8 cellular contexts compared by ENCODE assay signal in genomic region chr14:54348001-54348611, GRCh38. TPM values are rescaled to one million over a fixed set of nuclear protein-coding genes. Genes with fewer than 3 reads are reported as not detected.
DNase-seq lines count a peak whose midpoint lies in the region; ATAC-seq, FAIRE-seq and TF ChIP-seq lines count a peak whose summit lies in the region.

No MANE protein-coding gene starts in this region.

- whole genome bisulfite sequencing in mammary epithelial cell (ENCODE audit: low coverage, missing lambda C conversion rate): 52% methylated on average over 5 of the region's 5 CpGs
- WGBS in HepG2 (ENCODE audit: low lambda C conversion rate): 26% methylated on average over 5 of the region's 5 CpGs

- H3K27me3 ChIP-seq in mammary epithelial cell (ENCODE audit: insufficient read depth, low read length) (no peaks in the 10 kb centered on the region), HepG2 (ENCODE audit: control insufficient read depth in 1 of 2, insufficient read depth in 2 of 2, low read length in 2 of 2) (no peaks in the 10 kb centered on the region)

- DNase-seq in DMS153 treated with DMSO at 0.1 percent for 48 hours (lab: John Stamatoyannopoulos, UW; ENCODE audit: unreplicated experiment) (peak; percentile 32), DMS153 (lab: John Stamatoyannopoulos, UW) (no peak), NCI-H69 (lab: John Stamatoyannopoulos, UW) (peak; percentile 81), mammary epithelial cell (peak; percentile 29), HepG2 (ENCODE audit: low spot score) (peak; percentile 75)

- dilution Hi-C loops in mammary epithelial cell (cut with HindIII; ENCODE audit: low sequenced_read_pairs): no loop called here

- H2AFZ ChIP-seq in mammary epithelial cell (ENCODE audit: low read depth, low read length) (no peak overlapping the region), HepG2 (ENCODE audit: low read length) (no peak overlapping the region)

- H3K4me3 ChIP-seq in mammary epithelial cell (replicated peaks in 1 of 3; ENCODE audit: insufficient read depth in 1 of 3, low read depth in 2 of 3, low read length in 3 of 3): no peak overlapping the region
- H3K4me3 ChIP-seq in HepG2 (replicated peaks in 1 of 3; ENCODE audit: insufficient read depth in 1 of 3, low read depth in 2 of 3, low read length in 3 of 3): no peak overlapping the region

- CTCF ChIA-PET in mammary epithelial cell (lab: Charles Lee; ENCODE audit: low non-redundant PET): interaction anchor here (0.5 to 1.2 kb wide), 8 partner anchors 8 to 1442 kb away, joined by 3 to 6 read pairs (median 4); partner anchors contain the start of gene BMP4
- CTCF ChIA-PET in HepG2 (lab: Yijun Ruan, JAX; ENCODE audit: low intra/inter-chr PET ratio, low total read pairs): interaction anchor here (0.6 to 1.7 kb wide), 10 partner anchors 18 to 1052 kb away, joined by 3 to 16 read pairs (median 4); no protein-coding TSS in a partner anchor

- in situ Hi-C loops in mammary epithelial cell (cut with MboI; ENCODE audit: low sequenced_read_pairs in 2 of 2): loop anchor here (25.0 kb wide), 4 partner anchors 336 to 911 kb away; no protein-coding TSS in a partner anchor
- in situ Hi-C loops in HepG2 (cut with HindIII; ENCODE audit: extremely low pct_ligation_motif_present, low pct_unique_long_range_greater_than_20kb): loop anchor here (10.0 kb wide), 4 partner anchors 393 to 1053 kb away; partner anchors contain the start of gene BMP4

- no peak for TF ChIP-seq POLR2A in HepG2 (IDR thresholded peaks at IDR 0.05; ENCODE audit: insufficient read depth in 1 of 2, low read depth in 2 of 2, low read length in 2 of 2)

- H3K9me3 ChIP-seq in mammary epithelial cell (replicated peaks; ENCODE audit: insufficient read depth, low read length): no peaks in the 10 kb centered on the region
- H3K9me3 ChIP-seq in HepG2 (ENCODE audit: low read length): no peaks in the 10 kb centered on the region

- TF ChIP-seq CTCF in mammary epithelial cell (conservative IDR thresholded peaks at IDR 0.05 in 1 of 2, IDR thresholded peaks at IDR 0.05 in 1 of 2; ENCODE audit: extremely low read depth in 1 of 2, insufficient read depth in 1 of 2, low read depth in 1 of 2, low read length in 2 of 2): peak; percentile 73 to 82
- peak; percentile 87 for TF ChIP-seq CTCF in HepG2 (CRISPR knock-in tag; IDR thresholded peaks at IDR 0.05)

- no peak overlapping the region for H3K9ac ChIP-seq in mammary epithelial cell (ENCODE audit: insufficient read depth, low read length)
- no peak overlapping the region for H3K9ac ChIP-seq in HepG2 (ENCODE audit: insufficient read depth, low read depth, low read length)

- TF ChIP-seq EP300 in HepG2 (IDR thresholded peaks at IDR 0.05; ENCODE audit: low read depth in 2 of 2, low read length in 2 of 2) (no peak), HepG2 (CRISPR knock-in tag; IDR thresholded peaks at IDR 0.05; ENCODE audit: borderline replicate concordance) (no peak)

- TF ChIP-seq RAD21 in HepG2 (CRISPR knock-in tag; IDR thresholded peaks at IDR 0.05): peak; percentile 87

- no peaks in the 10 kb centered on the region for H3K79me2 ChIP-seq in mammary epithelial cell (ENCODE audit: insufficient read depth, low read length)
- no peaks in the 10 kb centered on the region for H3K79me2 ChIP-seq in HepG2 (ENCODE audit: insufficient read depth, low read length)

- peak; percentile 87 for FAIRE-seq in HepG2 (lab: Jason Lieb, UNC)

- no peak overlapping the region for H3K4me2 ChIP-seq in mammary epithelial cell (ENCODE audit: insufficient read depth, low read depth, low read length)
- H3K4me2 ChIP-seq in HepG2 (ENCODE audit: low read depth, low read length): peak overlapping the region; percentile 34; the same call in 1 of the 2 replicates

- H3K36me3 ChIP-seq in mammary epithelial cell (ENCODE audit: insufficient read depth, low read length): no peaks in the 10 kb centered on the region
- no peaks in the 10 kb centered on the region for H3K36me3 ChIP-seq in HepG2 (replicated peaks in 1 of 2; ENCODE audit: control insufficient read depth in 1 of 2, insufficient read depth in 2 of 2, low read length in 2 of 2)

- POLR2A ChIA-PET in HepG2 (lab: Yijun Ruan, JAX): interaction anchor here (0.9 to 1.1 kb wide), 3 partner anchors 19 to 735 kb away, joined by 3 to 5 read pairs (median 5); no protein-coding TSS in a partner anchor

- H3K27ac ChIP-seq in mammary epithelial cell (ENCODE audit: insufficient read depth, low read depth, low read length): no peak overlapping the region
- H3K27ac ChIP-seq in HepG2 (ENCODE audit: extremely low read length, insufficient read depth, low read length): no peak overlapping the region

- BruUV-seq in mammary epithelial cell (replicated peaks; lab: Mats Ljungman, UMichigan): no TSS peak
- BruUV-seq in HepG2 (replicated peaks; lab: Mats Ljungman, UMichigan): no TSS peak

- ATAC-seq in HG03175 (IDR thresholded peaks at IDR 0.05; ENCODE audit: unreplicated experiment): peak; percentile 50
- peak; percentile 77 for ATAC-seq in HepG2
- no peak for ATAC-seq in GM21367 (IDR thresholded peaks at IDR 0.05; ENCODE audit: unreplicated experiment)
- ATAC-seq in HG03432 (IDR thresholded peaks at IDR 0.05; ENCODE audit: unreplicated experiment): no peak

- H4K20me1 ChIP-seq in mammary epithelial cell (ENCODE audit: insufficient read depth, low read length): no peaks in the 10 kb centered on the region
- no peaks in the 10 kb centered on the region for H4K20me1 ChIP-seq in HepG2 (ENCODE audit: insufficient read depth, low read length)

- intact Hi-C loops in mammary epithelial cell (cut with micrococcal nuclease): loop anchor here (1.0 to 5.0 kb wide), 3 partner anchors 809 to 1386 kb away; no protein-coding TSS in a partner anchor
- intact Hi-C loops in HepG2 (cut with micrococcal nuclease; ENCODE audit: unreplicated experiment): loop anchor here (1.0 to 5.0 kb wide), 6 partner anchors 72 to 1052 kb away; no protein-coding TSS in a partner anchor

- H3K4me1 ChIP-seq in mammary epithelial cell (ENCODE audit: insufficient read depth, low read length) (no peaks in the 10 kb centered on the region), HepG2 (ENCODE audit: insufficient read depth, low read length) (peaks cover 54% of the 10 kb centered on the region)

TF ChIP-seq in HepG2, 621 proteins besides CTCF, POLR2A, EP300 and RAD21 (continues in another document):
- TF ChIP-seq ZNF33A (CRISPR knock-in tag; IDR thresholded peaks at IDR 0.05; ENCODE audit: borderline replicate concordance) (no peak), ZNF335 (CRISPR knock-in tag; IDR thresholded peaks at IDR 0.05) (0 out of 2 replicates have a peak, but pooled peaks have one; percentile 31), ZNF547 (CRISPR knock-in tag; IDR thresholded peaks at IDR 0.05) (no peak), ELF3 (CRISPR knock-in tag; IDR thresholded peaks at IDR 0.05) (peak; percentile 65), ZNF260 (CRISPR knock-in tag; IDR thresholded peaks at IDR 0.05; ENCODE audit: borderline replicate concordance, low read depth) (no peak)
- TF ChIP-seq, protein P1, sequence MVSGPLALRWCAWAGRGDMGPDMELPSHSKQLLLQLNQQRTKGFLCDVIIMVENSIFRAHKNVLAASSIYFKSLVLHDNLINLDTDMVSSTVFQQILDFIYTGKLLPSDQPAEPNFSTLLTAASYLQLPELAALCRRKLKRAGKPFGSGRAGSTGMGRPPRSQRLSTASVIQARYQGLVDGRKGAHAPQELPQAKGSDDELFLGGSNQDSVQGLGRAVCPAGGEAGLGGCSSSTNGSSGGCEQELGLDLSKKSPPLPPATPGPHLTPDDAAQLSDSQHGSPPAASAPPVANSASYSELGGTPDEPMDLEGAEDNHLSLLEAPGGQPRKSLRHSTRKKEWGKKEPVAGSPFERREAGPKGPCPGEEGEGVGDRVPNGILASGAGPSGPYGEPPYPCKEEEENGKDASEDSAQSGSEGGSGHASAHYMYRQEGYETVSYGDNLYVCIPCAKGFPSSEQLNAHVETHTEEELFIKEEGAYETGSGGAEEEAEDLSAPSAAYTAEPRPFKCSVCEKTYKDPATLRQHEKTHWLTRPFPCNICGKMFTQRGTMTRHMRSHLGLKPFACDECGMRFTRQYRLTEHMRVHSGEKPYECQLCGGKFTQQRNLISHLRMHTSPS (CRISPR knock-in tag; IDR thresholded peaks at IDR 0.05; ENCODE audit: low read depth): no peak
- TF ChIP-seq, protein P2, sequence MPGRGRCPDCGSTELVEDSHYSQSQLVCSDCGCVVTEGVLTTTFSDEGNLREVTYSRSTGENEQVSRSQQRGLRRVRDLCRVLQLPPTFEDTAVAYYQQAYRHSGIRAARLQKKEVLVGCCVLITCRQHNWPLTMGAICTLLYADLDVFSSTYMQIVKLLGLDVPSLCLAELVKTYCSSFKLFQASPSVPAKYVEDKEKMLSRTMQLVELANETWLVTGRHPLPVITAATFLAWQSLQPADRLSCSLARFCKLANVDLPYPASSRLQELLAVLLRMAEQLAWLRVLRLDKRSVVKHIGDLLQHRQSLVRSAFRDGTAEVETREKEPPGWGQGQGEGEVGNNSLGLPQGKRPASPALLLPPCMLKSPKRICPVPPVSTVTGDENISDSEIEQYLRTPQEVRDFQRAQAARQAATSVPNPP (CRISPR knock-in tag; IDR thresholded peaks at IDR 0.05): no peak

RNA-seq across cellular contexts. Expression of gene CDKN3, which starts 48.7 kb away (rescaled TPM):
- total RNA-seq in mammary epithelial cell (10 to 100 TPM in 1 of 2 donors, under 1 TPM in 1; 0.50 to 38.1 TPM), HepG2 (2016; rRNA removed; fragmentation: Illumina TruSeq; extraction: Trizol) (88.9 and 111 TPM in 2 replicates)
- polyA plus RNA-seq in mammary epithelial cell (47.2 TPM), HepG2 (2011; rRNA removed) (35.6 and 63.0 TPM in 2 replicates)
- polyA minus RNA-seq in mammary epithelial cell: not detected
- 99.7 and 101 TPM in 2 replicates for total RNA-seq in HepG2 (2016; cell fraction: cytosol; rRNA removed; fragmentation: Illumina TruSeq; extraction: Trizol; ENCODE audit: low read depth)
- total RNA-seq in HepG2 (2016; cell fraction: insoluble cytoplasmic fraction; rRNA removed; fragmentation: Illumina TruSeq; extraction: Trizol): 85.6 and 114 TPM in 2 replicates
- total RNA-seq in HepG2 (2016; cell fraction: membrane; rRNA removed; fragmentation: Illumina TruSeq; extraction: Trizol): 103 and 105 TPM in 2 replicates
- total RNA-seq in HepG2 (2016; cell fraction: nucleus; rRNA removed; fragmentation: Illumina TruSeq; extraction: Trizol): 34.4 and 36.0 TPM in 2 replicates
- 33.8 and 36.3 TPM in 2 replicates for polyA plus RNA-seq in HepG2 (2011; cell fraction: cytosol; rRNA removed)
- 11.3 and 11.6 TPM in 2 replicates for polyA plus RNA-seq in HepG2 (2011; cell fraction: nucleus; rRNA removed)
- 20.0 and 47.4 TPM in 2 replicates for polyA plus RNA-seq in HepG2 (2012)
- polyA plus RNA-seq in HepG2 (2016; cell fraction: cytosol; fragmentation: Illumina TruSeq; extraction: Trizol; ENCODE audit: low read depth): 161 and 180 TPM in 2 replicates
- 126 and 133 TPM in 2 replicates for polyA plus RNA-seq in HepG2 (2016; cell fraction: insoluble cytoplasmic fraction; fragmentation: Illumina TruSeq; extraction: Trizol; ENCODE audit: low read depth)
- 133 and 134 TPM in 2 replicates for polyA plus RNA-seq in HepG2 (2016; cell fraction: membrane; fragmentation: Illumina TruSeq; extraction: Trizol; ENCODE audit: low read depth)
- 52.0 and 52.9 TPM in 2 replicates for polyA plus RNA-seq in HepG2 (2016; cell fraction: nucleus; fragmentation: Illumina TruSeq; extraction: Trizol; ENCODE audit: insufficient read depth, low read depth)
- 13.8 and 27.5 TPM in 2 replicates for polyA minus RNA-seq in HepG2 (2011; rRNA and poly(A)+ RNA removed; ENCODE audit: low replicate concordance)
- polyA minus RNA-seq in HepG2 (2011; cell fraction: cytosol; rRNA and poly(A)+ RNA removed): 8.9 and 13.9 TPM in 2 replicates
- polyA minus RNA-seq in HepG2 (2011; cell fraction: nucleus; rRNA and poly(A)+ RNA removed): 10.0 and 15.7 TPM in 2 replicates

Comparison
In these comparisons a context has a peak if more than half of its experiments do, and no peak if none do; other contexts are left out.
1. ATAC-seq: peak in HG03175 (single experiment) and HepG2 (single experiment); none in GM21367 (single experiment) and HG03432 (single experiment).